8 cellular contexts compared by ENCODE assay signal in genomic region chr19:47430041-47430802, GRCh38. TPM values are rescaled to one million over a fixed set of nuclear protein-coding genes. Genes with fewer than 3 reads are reported as not detected.
DNase-seq lines count a peak whose midpoint lies in the region; ATAC-seq, FAIRE-seq and TF ChIP-seq lines count a peak whose summit lies in the region.

No MANE protein-coding gene starts in this region.

- H3K36me3 ChIP-seq in breast epithelium, result no peaks in the 10 kb centered on the region
- no peaks in the 10 kb centered on the region for H3K36me3 ChIP-seq in K562 (ENCODE audit: control insufficient read depth, insufficient read depth, low read length)
- no peaks in the 10 kb centered on the region for H3K36me3 ChIP-seq in left lung
- no peaks in the 10 kb centered on the region for H3K36me3 ChIP-seq in SJCRH30

- H3K27ac Mint-ChIP-seq in MCF 10A (ENCODE audit: low read depth, unreplicated experiment) (no peak overlapping the region), type B pancreatic cell (no peak overlapping the region)

- TF ChIP-seq RAD21 in K562 (CRISPR knock-in tag; conservative IDR thresholded peaks at IDR 0.05 in 1 of 2, IDR thresholded peaks at IDR 0.05 in 1 of 2), result no peak

- H4K20me1 ChIP-seq in K562 (replicated peaks; ENCODE audit: control insufficient read depth, insufficient read depth, low read length), result peaks cover 7% of the 10 kb centered on the region; the same call in 1 of the 2 replicates

- peak overlapping the region in 2 of 3 donors; percentile 33 to 56 for H3K4me3 ChIP-seq in breast epithelium
- no peak overlapping the region for H3K4me3 ChIP-seq in K562
- no peak overlapping the region for H3K4me3 ChIP-seq in left lung
- no peak overlapping the region for H3K4me3 ChIP-seq in SJCRH30

- no peaks in the 10 kb centered on the region for H3K4me1 Mint-ChIP-seq in MCF 10A (ENCODE audit: insufficient read depth, unreplicated experiment)
- no peaks in the 10 kb centered on the region for H3K4me1 Mint-ChIP-seq in type B pancreatic cell (ENCODE audit: unreplicated experiment)

- peak in 1 of 2 donors; percentile 61 for DNase-seq in breast epithelium (ENCODE audit: low spot score in 2 of 2)
- DNase-seq in MCF 10A (ENCODE audit: unreplicated experiment), result no peak
- no peak for DNase-seq in K562 (ENCODE audit: extremely low read depth in 1 of 4, low spot score in 3 of 4)
- DNase-seq in left lung, result peak in 1 of 2 donors; percentile 48
- no peak for DNase-seq in type B pancreatic cell (ENCODE audit: extremely low spot score, unreplicated experiment)
- no peak for DNase-seq in SJCRH30
- DNase-seq in HuH-7.5 (ENCODE audit: low spot score), result no peak
- DNase-seq in DMS 273 (lab: John Stamatoyannopoulos, UW; ENCODE audit: unreplicated experiment), result no peak

- H3K27ac ChIP-seq in breast epithelium (no peak overlapping the region), K562 (ENCODE audit: extremely low read depth, low read depth, low read length) (no peak overlapping the region), left lung (no peak overlapping the region), SJCRH30 (no peak overlapping the region)

- H3K9me1 ChIP-seq in K562 (ENCODE audit: control insufficient read depth, insufficient read depth, low read length), result no peaks in the 10 kb centered on the region

- H3K4me3 Mint-ChIP-seq in MCF 10A (ENCODE audit: unreplicated experiment) (no peak overlapping the region), type B pancreatic cell (peak overlapping the region; percentile 51)

- H3K4me1 ChIP-seq in breast epithelium (peaks cover 3 to 13% of the 10 kb centered on the region in 2 donors), K562 (replicated peaks in 1 of 2; ENCODE audit: control insufficient read depth in 2 of 2, insufficient read depth in 2 of 2, low read length in 2 of 2) (peaks cover 11 to 35% of the 10 kb centered on the region in 2 experiments; a peak in 3 of 5 replicates), left lung (peaks cover 14 to 27% of the 10 kb centered on the region in 2 donors), SJCRH30 (peaks cover 5% of the 10 kb centered on the region)

- peaks cover 3 to 30% of the 10 kb centered on the region in 2 donors for H3K27me3 ChIP-seq in breast epithelium
- H3K27me3 ChIP-seq in K562 (ENCODE audit: control insufficient read depth in 2 of 2, insufficient read depth in 2 of 2, low read length in 2 of 2), result peaks cover 0 to 13% of the 10 kb centered on the region in 2 experiments; a peak in 1 of 5 replicates
- peaks cover 20 to 100% of the 10 kb centered on the region in 2 donors for H3K27me3 ChIP-seq in left lung
- H3K27me3 ChIP-seq in SJCRH30, result no peaks in the 10 kb centered on the region

- TF ChIP-seq CTCF in breast epithelium (IDR thresholded peaks at IDR 0.05), result peak; percentile 26 to 56 (median 55)
- no peak for TF ChIP-seq CTCF in MCF 10A (IDR thresholded peaks at IDR 0.05; ENCODE audit: unreplicated experiment)
- 0 out of 6 replicates have a peak, but pooled peaks of 1 of the 3 experiments have one; percentile 19 for TF ChIP-seq CTCF in K562 (IDR thresholded peaks at IDR 0.05 in 2 of 3, conservative IDR thresholded peaks at IDR 0.05 in 1 of 3; ENCODE audit: insufficient read depth in 2 of 3, low read depth in 1 of 3, low read length in 3 of 3)
- TF ChIP-seq CTCF in left lung (IDR thresholded peaks at IDR 0.05), result peak; percentile 33 to 43
- peak; percentile 55 for TF ChIP-seq CTCF in type B pancreatic cell (conservative IDR thresholded peaks at IDR 0.05)

- WGBS in K562 (ENCODE audit: insufficient coverage, low coverage, missing lambda C conversion rate), result 55% methylated on average over 47 of the region's 69 CpGs

- POLR2A ChIA-PET in MCF 10A (lab: Yijun Ruan, JAX) (no interaction called here), K562 (lab: Yijun Ruan, JAX) (interaction anchor here (0.6 to 0.9 kb wide), 2 partner anchors 16 to 65 kb away, joined by 3 to 4 read pairs; no protein-coding TSS in a partner anchor)

- H3K9me3 ChIP-seq in breast epithelium (no peaks in the 10 kb centered on the region), K562 (replicated peaks; ENCODE audit: control insufficient read depth, insufficient read depth, low read depth, low read length) (no peaks in the 10 kb centered on the region), left lung (no peaks in the 10 kb centered on the region), SJCRH30 (replicated peaks) (no peaks in the 10 kb centered on the region)

- H3K36me3 Mint-ChIP-seq in MCF 10A (ENCODE audit: insufficient read depth, unreplicated experiment), result no peaks in the 10 kb centered on the region
- no peaks in the 10 kb centered on the region for H3K36me3 Mint-ChIP-seq in type B pancreatic cell

- in situ Hi-C loops in K562 (cut with MboI), result no loop called here

- CTCF ChIA-PET in MCF 10A (lab: Yijun Ruan, JAX), result interaction anchor here (0.6 to 1.2 kb wide), 3 partner anchors 69 to 148 kb away, joined by 3 to 7 read pairs (median 6); no protein-coding TSS in a partner anchor
- CTCF ChIA-PET in K562 (lab: Yijun Ruan, JAX; ENCODE audit: low intra/inter-chr PET ratio), result interaction anchor here (1.0 kb wide), 1 partner anchor 267 kb away, joined by 4 read pairs; no protein-coding TSS in a partner anchor

- H3K9me3 Mint-ChIP-seq in MCF 10A (ENCODE audit: unreplicated experiment), result no peaks in the 10 kb centered on the region
- no peaks in the 10 kb centered on the region for H3K9me3 Mint-ChIP-seq in type B pancreatic cell

- intact Hi-C loops in breast epithelium (cut with DNase I; ENCODE audit: low total_unique reads), result no loop called here
- intact Hi-C loops in MCF 10A (cut with micrococcal nuclease), result no loop called here
- intact Hi-C loops in K562 (cut with micrococcal nuclease), result no loop called here
- intact Hi-C loops in left lung (cut with DNase I), result loop anchor here in 1 of 2 donors (10.0 kb wide), 1 partner anchor 275 kb away; no protein-coding TSS in a partner anchor

- 0 out of 4 replicates have a peak overlapping the region, but pooled peaks of 1 of the 2 experiments have one; percentile 33 for H3K9ac ChIP-seq in K562 (ENCODE audit: insufficient read depth in 1 of 2, low read depth in 2 of 2, low read length in 2 of 2)

- TF ChIP-seq POLR2A in breast epithelium (IDR thresholded peaks at IDR 0.05), result no peak
- no peak for TF ChIP-seq POLR2A in K562 (conservative IDR thresholded peaks at IDR 0.05)

- ATAC-seq in K562 (no peak), left lung (peak; percentile 51)

- no peak overlapping the region for H2AFZ ChIP-seq in K562 (ENCODE audit: low read depth, low read length)

- no peak for TF ChIP-seq EP300 in K562 (IDR thresholded peaks at IDR 0.05; ENCODE audit: low read length)

- H3K27me3 Mint-ChIP-seq in MCF 10A (ENCODE audit: insufficient read depth, unreplicated experiment) (no peaks in the 10 kb centered on the region), type B pancreatic cell (peaks cover 58% of the 10 kb centered on the region)

- no peak for FAIRE-seq in K562 (lab: Jason Lieb, UNC)

- no peak overlapping the region for H3K4me2 ChIP-seq in K562 (ENCODE audit: insufficient read depth, low read length)

- H3K79me2 ChIP-seq in K562 (ENCODE audit: control insufficient read depth, insufficient read depth, low read length), result no peaks in the 10 kb centered on the region

- BruUV-seq in MCF 10A (replicated peaks; lab: Mats Ljungman, UMichigan) (no TSS peak), K562 (replicated peaks; lab: Mats Ljungman, UMichigan) (no TSS peak)

RNA-seq across cellular contexts. Expression of gene MEIS3, which starts 10.9 kb away (rescaled TPM):
- 10 to 100 TPM; 13.1 to 41.6 (median 17.1) TPM for total RNA-seq in breast epithelium
- total RNA-seq in MCF 10A (2022), result 6.6 and 11.2 TPM in 2 replicates
- total RNA-seq in K562 (2011; cell fraction: chromatin; rRNA removed; ENCODE audit: low replicate concordance), result 4.0 and 10.9 TPM in 2 replicates
- 3.2 and 4.7 TPM in 2 replicates for total RNA-seq in K562 (2011; cell fraction: nucleolus; rRNA removed)
- total RNA-seq in K562 (2011; cell fraction: nucleoplasm; rRNA removed), result 5.1 and 13.7 TPM in 2 replicates
- total RNA-seq in K562 (2014; rRNA removed), result 0.18 and 0.33 TPM in 2 replicates
- total RNA-seq in K562 (2014; rRNA removed; fragmentation: Illumina TruSeq; extraction: Trizol), result 0.32 and 0.36 TPM in 2 replicates
- total RNA-seq in K562 (2015; rRNA removed; fragmentation: Illumina TruSeq; extraction: Trizol), result 0.11 and 0.19 TPM in 2 replicates
- 0.67 and 0.71 TPM in 2 replicates for total RNA-seq in K562 (2021)
- 0.21 and 0.80 TPM in 2 replicates for polyA plus RNA-seq in K562 (2011; rRNA removed)
- 0.63 and 1.7 TPM in 2 replicates for polyA plus RNA-seq in K562 (2011; cell fraction: cytosol; rRNA removed)
- 1.5 and 2.5 TPM in 2 replicates for polyA plus RNA-seq in K562 (2011; cell fraction: nucleus; rRNA removed)
- 0.57 and 2.9 TPM in 2 replicates for polyA plus RNA-seq in K562 (2012)
- polyA plus RNA-seq in K562 (2014; fragmentation: Illumina TruSeq; extraction: Trizol), result 0.28 and 0.46 TPM in 2 replicates
- under 1 TPM in 1 of 2 experiments, not detected in 1; 0.06 TPM for polyA plus RNA-seq in K562 (2014; fragmentation: Nextera tagmentation; extraction: Ambion mirVana)
- polyA plus RNA-seq in K562 (2014; rRNA removed), result 0.74 and 0.80 TPM in 2 replicates
- polyA minus RNA-seq in K562 (2011; rRNA and poly(A)+ RNA removed), result 0.60 and 0.66 TPM in 2 replicates
- 1.0 and 1.5 TPM in 2 replicates for polyA minus RNA-seq in K562 (2011; cell fraction: cytosol; rRNA and poly(A)+ RNA removed)
- polyA minus RNA-seq in K562 (2011; cell fraction: nucleus; rRNA and poly(A)+ RNA removed), result 0.94 and 2.4 TPM in 2 replicates
- 10 to 100 TPM in 1 of 2 donors, 1 to 10 TPM in 1; 6.7 to 11.8 TPM for total RNA-seq in left lung
- total RNA-seq in type B pancreatic cell (ENCODE audit: low replicate concordance), result 29.2 and 43.2 TPM in 2 replicates
- total RNA-seq in SJCRH30 (2014; rRNA removed; shearing (Covaris generic)), result 15.9 and 16.2 TPM in 2 replicates

RNA-seq across cellular contexts. Expression of gene SLC8A2, which starts 41.5 kb away (rescaled TPM):
- under 1 TPM in 2 of 3 donors, not detected in 1; under 0.01 to 0.29 TPM for total RNA-seq in breast epithelium
- 0.54 TPM in 1 of 2 replicates, not detected in the other for total RNA-seq in MCF 10A (2022)
- 1.0 and 3.4 TPM in 2 replicates for total RNA-seq in K562 (2011; cell fraction: chromatin; rRNA removed; ENCODE audit: low replicate concordance)
- total RNA-seq in K562 (2011; cell fraction: nucleolus; rRNA removed), result 1.2 and 2.0 TPM in 2 replicates
- total RNA-seq in K562 (2011; cell fraction: nucleoplasm; rRNA removed), result 1.0 and 1.5 TPM in 2 replicates
- total RNA-seq in K562 (2014; rRNA removed), result 0.64 and 0.86 TPM in 2 replicates
- total RNA-seq in K562 (2014; rRNA removed; fragmentation: Illumina TruSeq; extraction: Trizol), result 0.10 and 0.15 TPM in 2 replicates
- total RNA-seq in K562 (2015; rRNA removed; fragmentation: Illumina TruSeq; extraction: Trizol), result 0.30 TPM in 1 of 2 replicates, not detected in the other
- total RNA-seq in K562 (2021), result 0.60 and 0.66 TPM in 2 replicates
- 0.09 and 0.17 TPM in 2 replicates for polyA plus RNA-seq in K562 (2011; rRNA removed)
- 0.21 and 1.7 TPM in 2 replicates for polyA plus RNA-seq in K562 (2011; cell fraction: cytosol; rRNA removed)
- polyA plus RNA-seq in K562 (2011; cell fraction: nucleus; rRNA removed), result 0.48 and 1.0 TPM in 2 replicates
- 0.61 and 0.62 TPM in 2 replicates for polyA plus RNA-seq in K562 (2012)
- 0.07 and 0.43 TPM in 2 replicates for polyA plus RNA-seq in K562 (2014; fragmentation: Illumina TruSeq; extraction: Trizol)
- not detected for polyA plus RNA-seq in K562 (2014; fragmentation: Nextera tagmentation; extraction: Ambion mirVana)
- polyA plus RNA-seq in K562 (2014; rRNA removed), result 0.18 and 0.32 TPM in 2 replicates
- 0.42 and 0.49 TPM in 2 replicates for polyA minus RNA-seq in K562 (2011; rRNA and poly(A)+ RNA removed)
- polyA minus RNA-seq in K562 (2011; cell fraction: cytosol; rRNA and poly(A)+ RNA removed), result not detected in 2 replicates
- polyA minus RNA-seq in K562 (2011; cell fraction: nucleus; rRNA and poly(A)+ RNA removed), result 0.27 and 0.56 TPM in 2 replicates
- under 1 TPM in 1 of 2 donors, not detected in 1; 0.06 TPM for total RNA-seq in left lung
- 1.2 and 1.3 TPM in 2 replicates for total RNA-seq in type B pancreatic cell (ENCODE audit: low replicate concordance)
- total RNA-seq in SJCRH30 (2014; rRNA removed; shearing (Covaris generic)), result 0.10 TPM in 1 of 2 replicates, not detected in the other

RNA-seq across cellular contexts. Expression of gene KPTN, which starts 53.8 kb away (rescaled TPM):
- total RNA-seq in breast epithelium (1 to 10 TPM; 4.6 to 6.6 (median 6.3) TPM), MCF 10A (2022) (9.7 and 17.6 TPM in 2 replicates), K562 (2014; rRNA removed) (8.5 and 11.9 TPM in 2 replicates), K562 (2014; rRNA removed; fragmentation: Illumina TruSeq; extraction: Trizol) (4.9 and 6.4 TPM in 2 replicates), K562 (2015; rRNA removed; fragmentation: Illumina TruSeq; extraction: Trizol) (7.8 and 8.0 TPM in 2 replicates), K562 (2021) (14.3 and 16.3 TPM in 2 replicates), left lung (10 to 100 TPM; 12.0 to 12.3 TPM), type B pancreatic cell (ENCODE audit: low replicate concordance) (9.6 and 21.2 TPM in 2 replicates)
- 6.2 and 16.4 TPM in 2 replicates for total RNA-seq in K562 (2011; cell fraction: chromatin; rRNA removed; ENCODE audit: low replicate concordance)
- total RNA-seq in K562 (2011; cell fraction: nucleolus; rRNA removed), result 13.6 and 14.7 TPM in 2 replicates
- total RNA-seq in K562 (2011; cell fraction: nucleoplasm; rRNA removed), result 7.3 and 7.6 TPM in 2 replicates
- polyA plus RNA-seq in K562 (2011; rRNA removed) (10.0 and 10.5 TPM in 2 replicates), K562 (2014; fragmentation: Illumina TruSeq; extraction: Trizol) (12.3 and 18.2 TPM in 2 replicates), K562 (2014; fragmentation: Nextera tagmentation; extraction: Ambion mirVana) (1 to 10 TPM in 1 of 2 experiments, under 1 TPM in 1; 0.56 to 2.7 TPM), K562 (2014; rRNA removed) (16.2 and 18.6 TPM in 2 replicates)
- 9.7 and 17.1 TPM in 2 replicates for polyA plus RNA-seq in K562 (2011; cell fraction: cytosol; rRNA removed)
- 28.4 and 49.7 TPM in 2 replicates for polyA plus RNA-seq in K562 (2011; cell fraction: nucleus; rRNA removed)
- 11.8 and 12.7 TPM in 2 replicates for polyA plus RNA-seq in K562 (2012)
- 2.6 and 4.0 TPM in 2 replicates for polyA minus RNA-seq in K562 (2011; rRNA and poly(A)+ RNA removed)
- polyA minus RNA-seq in K562 (2011; cell fraction: cytosol; rRNA and poly(A)+ RNA removed), result 2.9 and 5.1 TPM in 2 replicates
- 2.8 TPM in 2 replicates for polyA minus RNA-seq in K562 (2011; cell fraction: nucleus; rRNA and poly(A)+ RNA removed)
- total RNA-seq in SJCRH30 (2014; rRNA removed; shearing (Covaris generic)), result 4.5 and 5.0 TPM in 2 replicates

Comparison
In these comparisons a context has a peak if more than half of its experiments do, and no peak if none do; other contexts are left out.
1. H3K4me3 ChIP-seq: peak in breast epithelium (2 of 3); none in K562 (single experiment), left lung (0 of 2) and SJCRH30 (single experiment).